ENCODE assay signal across 16 cellular contexts in genomic region chr2:169910109-169910799, GRCh38.
"Had no signal": no experiment of that assay in that cellular context is flagged by ENCODE, and none has a peak within 500 bp of the region (broad histone marks: within the 10 kb centered on the region; RNA-seq: fewer than 3 reads in every experiment).

No MANE protein-coding gene starts in this region.

- H3K36me3 Mint-ChIP-seq: activated naive CD4-positive, alpha-beta T cell treated with anti-CD3 and anti-CD28 coated beads, Interleukin-2, amount 50 U/mL, for 72 hours had no signal

- H3K4me1 ChIP-seq: colonic mucosa, gastroesophageal sphincter had no signal

- H3K4me3 ChIP-seq: colonic mucosa, gastroesophageal sphincter, heart left ventricle had no signal

- H3K9me3 ChIP-seq: colonic mucosa, gastroesophageal sphincter, heart left ventricle, neutrophil had no signal

- H3K9me3 Mint-ChIP-seq: activated naive CD4-positive, alpha-beta T cell treated with anti-CD3 and anti-CD28 coated beads, Interleukin-2, amount 50 U/mL, for 72 hours; natural killer cell had no signal

- ATAC-seq: activated CD4-positive, alpha-beta T cell treated with anti-CD3 and anti-CD28 coated beads for 36 hours; activated naive CD4-positive, alpha-beta T cell treated with anti-CD3 and anti-CD28 coated beads, Interleukin-2, amount 50 U/mL, for 72 hours; gastroesophageal sphincter; natural killer cell had no signal

- H3K4me1 Mint-ChIP-seq: activated CD4-positive, alpha-beta T cell treated with anti-CD3 and anti-CD28 coated beads for 36 hours; natural killer cell had no signal

- H3K4me3 Mint-ChIP-seq: activated CD4-positive, alpha-beta T cell treated with anti-CD3 and anti-CD28 coated beads for 36 hours; natural killer cell had no signal

- H3K27me3 ChIP-seq: colonic mucosa, gastroesophageal sphincter, heart left ventricle, neutrophil had no signal

- H3K27ac Mint-ChIP-seq: activated CD4-positive, alpha-beta T cell treated with anti-CD3 and anti-CD28 coated beads for 36 hours; activated naive CD4-positive, alpha-beta T cell treated with anti-CD3 and anti-CD28 coated beads, Interleukin-2, amount 50 U/mL, for 72 hours; natural killer cell had no signal

- H3K27ac ChIP-seq: colonic mucosa, gastroesophageal sphincter, neutrophil, WERI-Rb-1 had no signal

- H3K27me3 Mint-ChIP-seq: activated CD4-positive, alpha-beta T cell treated with anti-CD3 and anti-CD28 coated beads for 36 hours had no signal

- DNase-seq: activated CD4-positive, alpha-beta T cell treated with anti-CD3 and anti-CD28 coated beads for 36 hours; activated CD4-positive, alpha-beta T cell treated with anti-CD3 and anti-CD28 coated beads, Interleukin-2, amount 50 U/mL, for 48 hours; activated gamma-delta T cell; amniotic stem cell; caudate nucleus; colonic mucosa; heart left ventricle; mesenchymal stem cell; natural killer cell; posterior cingulate gyrus; retina; stimulated activated naive CD4-positive, alpha-beta T cell; WERI-Rb-1 had no signal

- H3K36me3 ChIP-seq: colonic mucosa, WERI-Rb-1 had no signal
